In genomic region chr7:22001345-22002004, GRCh38 we compare ENCODE assay signal across 8 cellular contexts. TPM values are rescaled to one million over a fixed set of nuclear protein-coding genes. Genes with fewer than 3 reads are reported as not detected.
DNase-seq lines count a peak whose midpoint lies in the region; ATAC-seq, FAIRE-seq and TF ChIP-seq lines count a peak whose summit lies in the region.

No MANE protein-coding gene starts in this region.

- FAIRE-seq in TTC549 (lab: Jason Lieb, UNC) = peak; percentile 92

- H3K9me3 Mint-ChIP-seq in activated CD4-positive, alpha-beta T cell treated with anti-CD3 and anti-CD28 coated beads for 36 hours (ENCODE audit: low read depth) = no peaks in the 10 kb centered on the region

- no peak overlapping the region for H3K27ac Mint-ChIP-seq in activated CD4-positive, alpha-beta T cell treated with anti-CD3 and anti-CD28 coated beads for 36 hours

- CTCF ChIA-PET in activated CD4-positive, alpha-beta T cell treated with anti-CD3 and anti-CD28 coated beads for 36 hours (lab: Charles Lee) = interaction anchor here (0.5 to 2.2 kb wide), 19 partner anchors 9 to 744 kb away, joined by 3 to 14 read pairs (median 3); no protein-coding TSS in a partner anchor

- H3K4me3 Mint-ChIP-seq in activated CD4-positive, alpha-beta T cell treated with anti-CD3 and anti-CD28 coated beads for 36 hours = no peak overlapping the region

- H3K4me3 ChIP-seq in fibroblast of pulmonary artery (replicated peaks; ENCODE audit: low read depth, low read length) = no peak overlapping the region

- H3K4me1 Mint-ChIP-seq in activated CD4-positive, alpha-beta T cell treated with anti-CD3 and anti-CD28 coated beads for 36 hours = peaks cover 2% of the 10 kb centered on the region

- peak; percentile 16 for DNase-seq in activated CD4-positive, alpha-beta T cell treated with anti-CD3 and anti-CD28 coated beads for 36 hours
- no peak for DNase-seq in activated CD4-positive, alpha-beta T cell treated with anti-CD3 and anti-CD28 coated beads, Interleukin-2, amount 50 U/mL, for 4 hours
- DNase-seq in H4 (ENCODE audit: low spot score) (peak; percentile 69), NCI-H2029 (lab: John Stamatoyannopoulos, UW) (peak; percentile 28), fibroblast of pulmonary artery (ENCODE audit: low read depth) (peak; percentile 84), non-pigmented ciliary epithelial cell (ENCODE audit: low read depth) (peak; percentile 65)

- H3K36me3 Mint-ChIP-seq in activated CD4-positive, alpha-beta T cell treated with anti-CD3 and anti-CD28 coated beads for 36 hours (ENCODE audit: low read depth) = no peaks in the 10 kb centered on the region

- no peaks in the 10 kb centered on the region for H3K27me3 Mint-ChIP-seq in activated CD4-positive, alpha-beta T cell treated with anti-CD3 and anti-CD28 coated beads for 36 hours

- intact Hi-C loops in activated CD4-positive, alpha-beta T cell treated with anti-CD3 and anti-CD28 coated beads for 36 hours (cut with DNase I, micrococcal nuclease) = loop anchor here (1.0 to 10.0 kb wide), 5 partner anchors 81 to 1224 kb away; partner anchors contain the start of gene DNAH11 (in 2 of the 2)

- POLR2A ChIA-PET in activated CD4-positive, alpha-beta T cell treated with anti-CD3 and anti-CD28 coated beads for 36 hours (lab: Charles Lee) = no interaction called here

- TF ChIP-seq CTCF in fibroblast of pulmonary artery (IDR thresholded peaks at IDR 0.05; ENCODE audit: low read length, missing control alignments) = peak; percentile 79

- ATAC-seq in activated CD4-positive, alpha-beta T cell treated with anti-CD3 and anti-CD28 coated beads for 36 hours = peak; percentile 57
- ATAC-seq in GM21576 (IDR thresholded peaks at IDR 0.05; ENCODE audit: unreplicated experiment) = no peak

RNA-seq across cellular contexts. Expression of gene CDCA7L, which starts 55.8 kb away (rescaled TPM):
- total RNA-seq in activated CD4-positive, alpha-beta T cell treated with anti-CD3 and anti-CD28 coated beads for 36 hours = 10 to 100 TPM; 86.9 to 92.1 TPM
- 109 and 114 TPM in 2 replicates for total RNA-seq in H4 (2014; rRNA removed; shearing (Covaris generic))

Comparison
In these comparisons a context has a peak if more than half of its experiments do, and no peak if none do; other contexts are left out.
1. DNase-seq: peak in activated CD4-positive, alpha-beta T cell treated with anti-CD3 and anti-CD28 coated beads for 36 hours (single experiment), H4 (single experiment), NCI-H2029 (single experiment), fibroblast of pulmonary artery (single experiment) and non-pigmented ciliary epithelial cell (single experiment); none in activated CD4-positive, alpha-beta T cell treated with anti-CD3 and anti-CD28 coated beads, Interleukin-2, amount 50 U/mL, for 4 hours (0 of 2).